Comparison of ENCODE assay signal across 14 cellular contexts in the genomic region with DNA sequence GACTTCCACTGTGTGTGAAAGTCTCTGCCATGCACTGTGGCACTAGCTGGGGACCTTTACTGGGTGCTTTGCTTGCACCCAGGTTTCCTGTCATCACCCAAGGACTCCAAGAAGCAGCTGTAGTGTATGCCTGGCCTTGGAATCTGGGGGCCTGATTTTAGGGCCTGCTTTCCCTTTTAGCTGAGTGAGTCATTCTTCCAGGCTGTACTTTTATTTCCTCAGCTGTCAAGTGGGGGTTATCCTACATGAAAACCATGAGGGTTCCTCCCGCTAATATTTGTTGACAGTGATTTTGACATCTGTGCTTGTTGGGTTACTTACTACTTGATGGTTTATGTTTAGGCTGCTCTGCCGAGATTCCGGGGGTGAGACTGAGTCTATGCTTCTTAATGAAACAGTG. TPM values are rescaled to one million over a fixed set of nuclear protein-coding genes. Genes with fewer than 3 reads are reported as not detected.
"Had no signal": no experiment of that assay in that cellular context is flagged by ENCODE, and none has a peak within 500 bp of the region (broad histone marks: within the 10 kb centered on the region; RNA-seq: fewer than 3 reads in every experiment).

No MANE protein-coding gene starts in this region.

- H3K27me3 ChIP-seq: ovary, testis, upper lobe of right lung had no signal

- H3K4me3 ChIP-seq: ovary, testis, upper lobe of right lung had no signal

- H3K9me3 ChIP-seq: ovary, testis, upper lobe of right lung had no signal

- FAIRE-seq: astrocyte had no signal

- H3K4me1 ChIP-seq: testis, upper lobe of right lung had no signal

- ATAC-seq: activated T-cell treated with anti-CD3 and anti-CD28 coated beads, Interleukin-2, amount 50 U/mL, for 4 hours; left ventricle myocardium superior; SK-N-SH treated with all-trans-retinoic acid at 6 μM for 48 hours; stimulated activated naive CD8-positive, alpha-beta T cell treated with anti-CD3 and anti-CD28 coated beads, Interleukin-15, Interleukin-2, amounts not matched to agents 100 U/mL and 50 U/mL, for 24 hours; upper lobe of right lung; WTC11 had no signal

- H3K36me3 ChIP-seq: ovary had no signal

- H3K27ac ChIP-seq: testis, upper lobe of right lung had no signal

- DNase-seq: activated gamma-delta T cell; activated T-cell treated with anti-CD3 and anti-CD28 coated beads, Interleukin-2, amount 50 U/mL, for 4 hours; central memory CD4-positive, alpha-beta T cell; left ventricle myocardium superior; mesendoderm; ovary; stimulated activated CD4-positive, alpha-beta T cell treated with anti-CD3 and anti-CD28 coated beads, Interleukin-4, amount 100 ng/mL, for 1 hour; stimulated activated CD8-positive, alpha-beta memory T cell treated with anti-CD3 and anti-CD28 coated beads, Interleukin-4, amount 100 ng/mL, for 48 hours; stimulated activated naive CD8-positive, alpha-beta T cell treated with anti-CD3 and anti-CD28 coated beads, Interleukin-15, Interleukin-2, amounts not matched to agents 100 U/mL and 50 U/mL, for 24 hours; testis; upper lobe of right lung had no signal

RNA-seq across cellular contexts. Expression of gene SCN11A, which starts 37.1 kb away (rescaled TPM):
- total RNA-seq: activated T-cell treated with anti-CD3 and anti-CD28 coated beads, Interleukin-2, amount 50 U/mL, for 4 hours; left ventricle myocardium superior had no signal
